Comparison of ENCODE assay signal across 12 cellular contexts in the genomic region with DNA sequence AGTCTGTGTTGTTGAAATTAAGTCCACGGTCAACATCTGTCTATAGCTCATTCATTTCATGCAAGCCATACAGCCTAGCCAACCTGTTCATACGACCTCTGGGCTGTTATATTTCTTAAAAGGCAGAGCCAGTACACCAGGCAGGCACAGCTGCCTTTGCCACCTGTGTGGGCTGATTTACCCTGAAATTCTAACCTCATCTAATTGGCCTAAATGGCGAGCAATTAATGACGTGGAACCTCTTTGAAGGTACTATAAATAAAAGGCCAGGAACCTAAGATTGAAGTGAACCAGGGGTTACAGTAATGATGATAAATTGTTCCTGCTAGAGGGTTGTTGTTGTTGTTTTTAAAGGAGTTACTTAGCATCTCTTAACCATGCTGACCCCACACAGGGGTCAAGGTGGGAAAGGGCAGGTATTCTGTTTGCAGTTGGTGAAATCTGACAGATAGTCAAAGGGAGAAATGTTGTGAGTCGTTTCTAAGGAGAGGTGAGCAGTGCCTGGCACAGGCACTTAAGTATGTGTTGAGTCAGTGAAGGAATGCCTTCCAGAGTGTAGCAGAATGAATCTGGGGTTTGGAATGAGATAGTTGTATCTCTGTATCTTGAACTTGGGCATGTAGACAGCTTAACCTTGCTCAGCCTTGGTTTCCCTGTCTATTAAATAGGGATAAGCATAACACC.
DNase-seq lines count a peak whose midpoint lies in the region; ATAC-seq, FAIRE-seq and TF ChIP-seq lines count a peak whose summit lies in the region.
"Had no signal": no experiment of that assay in that cellular context is flagged by ENCODE, and none has a peak within 500 bp of the region (broad histone marks: within the 10 kb centered on the region; RNA-seq: fewer than 3 reads in every experiment).

No MANE protein-coding gene starts in this region.

- no peak for FAIRE-seq in GM12892 (lab: Jason Lieb, UNC)

- no peak for ATAC-seq in GM21515 (IDR thresholded peaks at IDR 0.05; ENCODE audit: unreplicated experiment)
- ATAC-seq: activated T-helper 17 cell treated with anti-CD3 and anti-CD28 coated beads, Interleukin-2, amount 50 U/mL, for 72 hours; GM23338 had no signal

- DNase-seq in COLO668 (lab: John Stamatoyannopoulos, UW; ENCODE audit: unreplicated experiment) = peak; percentile 10
- DNase-seq in NCI-H1105 (lab: John Stamatoyannopoulos, UW) = peak; percentile 80
- DNase-seq in amniotic epithelial cell (ENCODE audit: low read depth) = peak; percentile 93
- peak; percentile 94 for DNase-seq in left kidney (ENCODE audit: low read depth, low spot score)
- DNase-seq in SIG-M5 (lab: John Stamatoyannopoulos, UW) = no peak
- DNase-seq in effector CD4-positive, alpha-beta T cell = no peak
- DNase-seq in GM12892 (ENCODE audit: insufficient read length) = no peak
- DNase-seq: CD4-positive, CD25-positive, alpha-beta regulatory T cell; MV-4-11 had no signal

- TF ChIP-seq POLR2A in GM12892 (IDR thresholded peaks at IDR 0.05; ENCODE audit: low read depth, low read length) = no peak

Comparison
In these comparisons a context has a peak if more than half of its experiments do, and no peak if none do; other contexts are left out.
1. DNase-seq: peak in COLO668 (single experiment), NCI-H1105 (single experiment), amniotic epithelial cell (single experiment) and left kidney (single experiment); none in SIG-M5 (single experiment), effector CD4-positive, alpha-beta T cell (single experiment) and GM12892 (single experiment).